30 cellular contexts compared by ENCODE assay signal in genomic region chr20:36784116-36784515, GRCh38.
"Had no signal": no experiment of that assay in that cellular context is flagged by ENCODE, and none has a peak within 500 bp of the region (broad histone marks: within the 10 kb centered on the region; RNA-seq: fewer than 3 reads in every experiment).

No MANE protein-coding gene starts in this region.

- H3K9me3 ChIP-seq: esophagus squamous epithelium, mucosa of descending colon, neutrophil, psoas muscle, spleen, suprapubic skin, transverse colon, upper lobe of right lung, uterus had no signal

- H3K36me3 ChIP-seq: neutrophil, transverse colon, uterus had no signal

- H3K27ac ChIP-seq: hepatocyte, neutrophil, skin epidermis, suprapubic skin, upper lobe of right lung had no signal

- H3K4me1 Mint-ChIP-seq: mesothelial cell of epicardium; stimulated activated naive B cell treated with anti-CD40 and anti-IgM and Interleukin-4, amounts not matched to agents 10 μg/mL and 1 μg/mL and 100 μg/mL, for 72 hours had no signal

- H3K27me3 ChIP-seq: dorsolateral prefrontal cortex, esophagus squamous epithelium, hepatocyte, neutrophil, spleen, suprapubic skin, transverse colon, upper lobe of right lung, uterus had no signal

- H3K4me3 ChIP-seq: dorsolateral prefrontal cortex, esophagus squamous epithelium, hepatocyte, lung, mucosa of descending colon, psoas muscle, skin epidermis, spleen, suprapubic skin, transverse colon, upper lobe of right lung, uterus had no signal

- DNase-seq: central memory CD4-positive, alpha-beta T cell; dorsolateral prefrontal cortex; effector CD4-positive, alpha-beta T cell; endodermal cell; esophagus squamous epithelium; head of caudate nucleus; kidney glomerular epithelial cell; left colon; mesenchymal stem cell; mucosa of descending colon; naive B cell; psoas muscle; spleen; stimulated activated naive B cell treated with anti-CD40 and anti-IgM and Interleukin-4, amounts not matched to agents 10 μg/mL and 1 μg/mL and 100 μg/mL, for 72 hours; transverse colon; upper lobe of right lung; uterus had no signal

- H3K4me3 Mint-ChIP-seq: endodermal cell; mesothelial cell of epicardium; natural killer cell treated with Interleukin-12 subunit alpha and Interleukin-12 subunit beta and Interleukin-15 and Interleukin-18, amount 100 ng/mL, for 72 hours; stimulated activated naive B cell treated with anti-CD40 and anti-IgM and Interleukin-4, amounts not matched to agents 10 μg/mL and 1 μg/mL and 100 μg/mL, for 72 hours; stimulated activated naive CD8-positive, alpha-beta T cell treated with anti-CD3 and anti-CD28 coated beads, Interleukin-15, Interleukin-2, amounts not matched to agents 100 ng/mL and 50 ng/mL, for 24 hours had no signal

- FAIRE-seq: colon, endothelial cell of umbilical vein, frontal cortex, islet of Langerhans had no signal

- H3K27ac Mint-ChIP-seq: endodermal cell; mesothelial cell of epicardium; naive B cell; natural killer cell treated with Interleukin-12 subunit alpha and Interleukin-12 subunit beta and Interleukin-15 and Interleukin-18, amount 100 ng/mL, for 72 hours; stimulated activated naive B cell treated with anti-CD40 and anti-IgM and Interleukin-4, amounts not matched to agents 10 μg/mL and 1 μg/mL and 100 μg/mL, for 72 hours; stimulated activated naive CD8-positive, alpha-beta T cell treated with anti-CD3 and anti-CD28 coated beads, Interleukin-15, Interleukin-2, amounts not matched to agents 100 ng/mL and 50 ng/mL, for 24 hours had no signal

- H3K36me3 Mint-ChIP-seq: natural killer cell treated with Interleukin-12 subunit alpha and Interleukin-12 subunit beta and Interleukin-15 and Interleukin-18, amount 100 ng/mL, for 72 hours had no signal

- H3K27me3 Mint-ChIP-seq: naive B cell; natural killer cell treated with Interleukin-12 subunit alpha and Interleukin-12 subunit beta and Interleukin-15 and Interleukin-18, amount 100 ng/mL, for 72 hours; stimulated activated naive B cell treated with anti-CD40 and anti-IgM and Interleukin-4, amounts not matched to agents 10 μg/mL and 1 μg/mL and 100 μg/mL, for 72 hours; stimulated activated naive CD8-positive, alpha-beta T cell treated with anti-CD3 and anti-CD28 coated beads, Interleukin-15, Interleukin-2, amounts not matched to agents 100 ng/mL and 50 ng/mL, for 24 hours had no signal

- H3K9me3 Mint-ChIP-seq: endodermal cell; mesothelial cell of epicardium; naive B cell; natural killer cell treated with Interleukin-12 subunit alpha and Interleukin-12 subunit beta and Interleukin-15 and Interleukin-18, amount 100 ng/mL, for 72 hours; neural crest cell; stimulated activated naive B cell treated with anti-CD40 and anti-IgM and Interleukin-4, amounts not matched to agents 10 μg/mL and 1 μg/mL and 100 μg/mL, for 72 hours; stimulated activated naive CD8-positive, alpha-beta T cell treated with anti-CD3 and anti-CD28 coated beads, Interleukin-15, Interleukin-2, amounts not matched to agents 100 ng/mL and 50 ng/mL, for 24 hours had no signal

- H3K4me1 ChIP-seq: esophagus squamous epithelium, suprapubic skin, transverse colon, upper lobe of right lung, uterus had no signal
